ENCODE assay signal across 28 cellular contexts in the genomic region with DNA sequence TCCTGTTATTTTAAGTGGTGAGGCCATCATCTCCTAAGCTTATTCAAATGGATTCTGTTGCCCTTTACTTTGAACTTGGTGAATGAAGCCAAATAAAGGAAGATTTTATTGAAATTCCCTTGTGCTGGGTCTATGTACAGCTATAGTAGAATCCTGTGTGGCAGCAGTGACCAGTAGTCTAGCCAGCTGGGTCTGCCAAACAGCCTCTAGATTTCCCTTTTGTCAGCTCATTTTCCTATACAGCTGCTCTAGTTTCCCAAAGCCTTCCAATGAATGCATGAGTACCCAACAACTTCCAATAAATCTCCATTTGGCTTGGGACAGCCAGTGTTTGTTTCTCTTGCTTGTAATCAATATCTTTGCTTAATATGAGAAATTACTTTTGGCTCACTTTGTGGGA. TPM values are rescaled to one million over a fixed set of nuclear protein-coding genes. Genes with fewer than 3 reads are reported as not detected.
"Had no signal": no experiment of that assay in that cellular context is flagged by ENCODE, and none has a peak within 500 bp of the region (broad histone marks: within the 10 kb centered on the region; RNA-seq: fewer than 3 reads in every experiment).

No MANE protein-coding gene starts in this region.

- H3K4me3 ChIP-seq: breast epithelium, heart left ventricle, left lung, lung, ovary, prostate gland, sigmoid colon, smooth muscle cell, uterus had no signal

- H3K4me2 ChIP-seq: smooth muscle cell had no signal

- ATAC-seq: activated CD8-positive, alpha-beta memory T cell treated with anti-CD3 and anti-CD28 coated beads, Interleukin-2, amount 10 ng/mL, durations not matched to agents 7 days and 5 days; activated CD8-positive, alpha-beta T cell treated with anti-CD3 and anti-CD28 coated beads, Interleukin-2, amount 10 ng/mL, durations not matched to agents 7 days and 5 days; activated naive CD4-positive, alpha-beta T cell treated with anti-CD3 and anti-CD28 coated beads, Interleukin-2, amount 50 U/mL, for 72 hours; foreskin keratinocyte; heart left ventricle; left lung; stimulated activated memory B cell treated with anti-CD40 and anti-IgM and Interleukin-4, amounts not matched to agents 10 μg/mL and 1 μg/mL and 100 μg/mL, for 72 hours; stimulated activated naive CD8-positive, alpha-beta T cell treated with anti-CD3 and anti-CD28 coated beads, Interleukin-15, amount 100 ng/mL, for 72 hours had no signal

- DNase-seq: activated B cell treated with CpG ODN at 0.5 μM for 24 hours; activated CD4-positive, alpha-beta T cell treated with anti-CD3 and anti-CD28 coated beads, Interleukin-2, amount 50 U/mL, for 1 hour; activated CD8-positive, alpha-beta memory T cell treated with anti-CD3 and anti-CD28 coated beads, Interleukin-2, amount 10 ng/mL, durations not matched to agents 7 days and 5 days; activated CD8-positive, alpha-beta T cell treated with anti-CD3 and anti-CD28 coated beads, Interleukin-2, amount 10 ng/mL, durations not matched to agents 7 days and 5 days; activated naive CD4-positive, alpha-beta T cell; activated T-cell treated with anti-CD3 and anti-CD28 coated beads, Interleukin-2, amount 50 U/mL, for 48 hours; central memory CD4-positive, alpha-beta T cell; foreskin keratinocyte; heart left ventricle; left lung; naive B cell; nephron progenitor cell; ovary; retina; sigmoid colon; stimulated activated CD4-positive, alpha-beta T cell treated with anti-CD3 and anti-CD28 coated beads, Interleukin-1b, Interleukin-23, amount 100 ng/mL, for 48 hours; stimulated activated CD4-positive, alpha-beta T cell treated with anti-CD3 and anti-CD28 coated beads, Interleukin-4, amount 100 ng/mL, for 4 hours; stimulated activated CD8-positive, alpha-beta memory T cell treated with anti-CD3 and anti-CD28 coated beads, Interleukin-4, amount 100 ng/mL, for 48 hours; stimulated activated naive CD8-positive, alpha-beta T cell treated with anti-CD3 and anti-CD28 coated beads, Interleukin-15, amount 100 ng/mL, for 72 hours; substantia nigra; uterus had no signal

- H3K9me3 ChIP-seq: breast epithelium, heart left ventricle, left lung, neutrophil, ovary, prostate gland, sigmoid colon, uterus had no signal

- H3K27me3 ChIP-seq: breast epithelium, foreskin keratinocyte, heart left ventricle, left lung, neutrophil, ovary, sigmoid colon, uterus had no signal

- H3K36me3 ChIP-seq: breast epithelium, heart left ventricle, left lung, neutrophil, ovary, prostate gland, sigmoid colon, uterus had no signal

- H3K4me1 ChIP-seq: breast epithelium, foreskin keratinocyte, heart left ventricle, prostate gland, uterus had no signal

RNA-seq across cellular contexts. Expression of gene SCN9A, which starts 43.7 kb away (rescaled TPM):
- total RNA-seq: activated B cell treated with CpG ODN at 0.5 μM for 24 hours; activated CD8-positive, alpha-beta memory T cell treated with anti-CD3 and anti-CD28 coated beads, Interleukin-2, amount 10 ng/mL, durations not matched to agents 7 days and 5 days had no signal
